Comparison of ENCODE assay signal across 11 cellular contexts in the genomic region with DNA sequence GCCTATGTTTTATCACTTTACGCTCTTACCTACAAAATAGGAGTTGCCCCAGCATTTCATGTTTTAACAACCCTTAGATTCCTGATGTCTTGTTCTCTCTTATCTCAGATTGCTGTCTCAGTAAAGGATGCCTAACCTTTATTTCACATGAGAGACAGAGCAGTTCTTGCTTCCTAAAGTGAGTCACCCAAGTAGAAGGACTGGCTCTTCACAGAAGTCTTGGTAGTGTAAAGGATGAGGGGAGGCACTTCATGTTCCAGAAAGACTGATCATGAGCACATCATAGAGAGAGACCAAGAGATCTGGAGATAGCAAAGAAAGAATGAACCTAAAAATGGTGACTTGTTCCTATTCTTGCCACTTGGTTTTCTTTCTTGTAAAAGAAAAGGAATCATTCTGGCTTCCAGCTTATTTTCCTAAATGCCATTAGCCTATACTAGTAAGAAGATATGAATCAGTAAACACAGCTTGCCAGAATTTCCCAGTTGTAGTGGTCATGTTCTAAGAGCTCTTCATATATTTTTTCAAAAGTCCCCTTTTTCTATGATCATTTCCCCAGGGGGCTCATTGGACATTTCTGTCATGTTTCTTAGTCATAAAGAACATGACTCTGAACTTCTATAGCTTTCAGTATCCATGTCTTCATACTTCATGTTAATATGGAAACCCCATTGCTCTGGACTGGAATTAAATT. TPM values are rescaled to one million over a fixed set of nuclear protein-coding genes. Genes with fewer than 3 reads are reported as not detected.
DNase-seq lines count a peak whose midpoint lies in the region; ATAC-seq and TF ChIP-seq lines count a peak whose summit lies in the region.
"Had no signal": no experiment of that assay in that cellular context is flagged by ENCODE, and none has a peak within 500 bp of the region (broad histone marks: within the 10 kb centered on the region; RNA-seq: fewer than 3 reads in every experiment).

No MANE protein-coding gene starts in this region.

- H3K4me3 ChIP-seq in choroid plexus epithelial cell (ENCODE audit: low read depth, low read length) = no peak overlapping the region

- TF ChIP-seq CTCF in choroid plexus epithelial cell (conservative IDR thresholded peaks at IDR 0.05; ENCODE audit: low read depth, low read length) = no peak

- DNase-seq in choroid plexus epithelial cell (ENCODE audit: low read depth) (peak; percentile 50), SK-N-DZ (ENCODE audit: low spot score) (no peak), GM19238 (ENCODE audit: insufficient read length, low spot score) (no peak), GOT3 (lab: John Stamatoyannopoulos, UW) (no peak)
- DNase-seq in activated CD8-positive, alpha-beta memory T cell treated with anti-CD3 and anti-CD28 coated beads, Interleukin-2, amount 50 U/mL, for 4 hours = no peak
- DNase-seq: foreskin melanocyte, occipital lobe had no signal

- peak; percentile 74 for ATAC-seq in GM18499 (IDR thresholded peaks at IDR 0.05; ENCODE audit: insufficient read depth, unreplicated experiment)
- peak; percentile 80 for ATAC-seq in GM21381 (IDR thresholded peaks at IDR 0.05; ENCODE audit: unreplicated experiment)
- peak; percentile 90 for ATAC-seq in HG03159 (IDR thresholded peaks at IDR 0.05; ENCODE audit: unreplicated experiment)
- ATAC-seq: Panc1 had no signal

RNA-seq across cellular contexts. Expression of gene MAPRE2, which starts 54.9 kb away (rescaled TPM):
- polyA plus RNA-seq in SK-N-DZ (2014; cell fraction: cytosol; rRNA removed) = 20.1 and 20.2 TPM in 2 replicates
- polyA plus RNA-seq in SK-N-DZ (2014; cell fraction: nucleus; rRNA removed) = 12.3 and 16.4 TPM in 2 replicates
